11 cellular contexts compared by ENCODE assay signal in the genomic region with DNA sequence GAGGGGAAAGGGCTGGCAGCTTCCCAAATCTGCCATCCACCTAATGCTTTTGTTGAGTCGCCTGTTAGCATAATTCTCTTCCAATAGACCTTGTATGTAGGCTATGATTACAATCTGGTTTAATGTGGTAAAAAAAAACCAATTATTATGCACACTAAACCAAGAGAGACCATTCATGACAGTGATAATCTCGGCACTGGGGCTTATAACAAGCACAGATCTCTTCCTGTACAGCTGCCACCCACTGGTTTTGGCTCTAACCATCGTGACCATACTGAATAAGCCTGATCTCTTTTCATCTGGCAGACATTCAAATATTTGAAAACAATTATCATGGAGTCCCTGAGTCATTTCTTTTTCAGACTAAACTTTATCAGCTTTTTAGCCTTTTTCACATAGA. TPM values are rescaled to one million over a fixed set of nuclear protein-coding genes. Genes with fewer than 3 reads are reported as not detected.
A peak's percentile ranks its signal among the peaks of the same experiment; 100 is the strongest.
DNase-seq lines count a peak whose midpoint lies in the region; ATAC-seq, FAIRE-seq and TF ChIP-seq lines count a peak whose summit lies in the region.
"Had no signal": no experiment of that assay in that cellular context is flagged by ENCODE, and none has a peak within 500 bp of the region (broad histone marks: within the 10 kb centered on the region; RNA-seq: fewer than 3 reads in every experiment).

No MANE protein-coding gene starts in this region.

- TF ChIP-seq CTCF in RWPE2 (IDR thresholded peaks at IDR 0.05; ENCODE audit: poor library complexity, severe bottlenecking) (no peak), pancreas (IDR thresholded peaks at IDR 0.05) (no peak), CD14-positive monocyte (IDR thresholded peaks at IDR 0.05) (no peak)

- no peak overlapping the region for H3K4me3 Mint-ChIP-seq in CD14-positive monocyte

- H3K27me3 Mint-ChIP-seq in CD14-positive monocyte (ENCODE audit: low read depth in 3 of 3), result no peaks in the 10 kb centered on the region

- H3K27me3 ChIP-seq in RWPE2 (ENCODE audit: insufficient read depth, poor library complexity, severe bottlenecking) (no peaks in the 10 kb centered on the region), pancreas (no peaks in the 10 kb centered on the region)

- WGBS in pancreas, 2 donors, result 32 to 33% methylated on average over 3 of the region's 3 CpGs

- H3K4me1 Mint-ChIP-seq in CD14-positive monocyte, result no peaks in the 10 kb centered on the region

- H3K27ac ChIP-seq in RWPE2 (ENCODE audit: poor library complexity, severe bottlenecking) (no peak overlapping the region), pancreas (no peak overlapping the region)
- H3K27ac ChIP-seq: heart right ventricle had no signal

- FAIRE-seq in pancreas (lab: Jason Lieb, UNC), result no peak

- DNase-seq in DMS 273 (lab: John Stamatoyannopoulos, UW; ENCODE audit: unreplicated experiment) (peak; percentile 88), NCI-H1417 (lab: John Stamatoyannopoulos, UW) (peak in 2 of 3 experiments; percentile 86 to 94), RWPE2 (ENCODE audit: low spot score) (no peak), glomerular visceral epithelial cell (ENCODE audit: extremely low spot score) (peak; percentile 63), pancreas (no peak), CD14-positive monocyte (ENCODE audit: low spot score) (no peak)
- DNase-seq in stimulated activated CD4-positive, alpha-beta T cell treated with anti-CD3 and anti-CD28 coated beads, Interleukin-2, amount 100 ng/mL, for 24 hours, result no peak
- no peak for DNase-seq in activated CD4-positive, alpha-beta T cell treated with anti-CD3 and anti-CD28 coated beads for 48 hours
- DNase-seq: activated naive CD4-positive, alpha-beta T cell treated with Interleukin-2 at 50 U/mL for 16 hours; heart right ventricle; T-helper 1 cell had no signal

- H3K4me1 ChIP-seq in RWPE2 (ENCODE audit: insufficient read depth, poor library complexity, severe bottlenecking), result no peaks in the 10 kb centered on the region
- no peaks in the 10 kb centered on the region for H3K4me1 ChIP-seq in pancreas
- H3K4me1 ChIP-seq: heart right ventricle had no signal

- no peak overlapping the region for H3K4me3 ChIP-seq in RWPE2 (ENCODE audit: severe bottlenecking)
- no peak overlapping the region for H3K4me3 ChIP-seq in pancreas
- H3K4me3 ChIP-seq: heart right ventricle had no signal

- intact Hi-C loops in pancreas (cut with DNase I) (no loop called here), CD14-positive monocyte (cut with micrococcal nuclease) (no loop called here)

- H3K36me3 ChIP-seq in RWPE2 (ENCODE audit: low read depth), result no peaks in the 10 kb centered on the region
- no peaks in the 10 kb centered on the region for H3K36me3 ChIP-seq in pancreas
- H3K36me3 ChIP-seq: heart right ventricle had no signal

- peaks cover 0 to under 1% (median 0%) of the 10 kb centered on the region in 7 donors for H3K9me3 Mint-ChIP-seq in CD14-positive monocyte

- ATAC-seq in RWPE2 (ENCODE audit: low read depth) (peak; percentile 66; the same call in 1 of the 3 replicates), pancreas (no peak)
- ATAC-seq: heart right ventricle had no signal

- H3K36me3 Mint-ChIP-seq in CD14-positive monocyte, result no peaks in the 10 kb centered on the region

- no peak overlapping the region for H3K27ac Mint-ChIP-seq in CD14-positive monocyte

- no peaks in the 10 kb centered on the region for H3K9me3 ChIP-seq in RWPE2 (ENCODE audit: severe bottlenecking)
- no peaks in the 10 kb centered on the region for H3K9me3 ChIP-seq in pancreas

RNA-seq across cellular contexts. Expression of a gene that starts 12.0 kb away (rescaled TPM):
- 1 to 10 TPM in 1 of 6 donors, under 1 TPM in 5; 0.14 to 1.0 (median 0.54) TPM for total RNA-seq in pancreas
- polyA plus RNA-seq in pancreas, result 1 to 10 TPM in 1 of 2 donors, under 1 TPM in 1; 0.27 to 1.2 TPM
- polyA plus RNA-seq in CD14-positive monocyte, result not detected
- polyA plus RNA-seq: heart right ventricle had no signal

Comparison
In these comparisons a context has a peak if more than half of its experiments do, and no peak if none do; other contexts are left out.
1. DNase-seq: peak in DMS 273 (single experiment), NCI-H1417 (2 of 3) and glomerular visceral epithelial cell (single experiment); none in RWPE2 (single experiment), stimulated activated CD4-positive, alpha-beta T cell treated with anti-CD3 and anti-CD28 coated beads, Interleukin-2, amount 100 ng/mL, for 24 hours (0 of 2), activated CD4-positive, alpha-beta T cell treated with anti-CD3 and anti-CD28 coated beads for 48 hours (single experiment), pancreas (0 of 6) and CD14-positive monocyte (single experiment).